24 cellular contexts compared by ENCODE assay signal in genomic region chr20:34982270-34983088, GRCh38. TPM values are rescaled to one million over a fixed set of nuclear protein-coding genes. Genes with fewer than 3 reads are reported as not detected.
DNase-seq lines count a peak whose midpoint lies in the region; ATAC-seq, FAIRE-seq and TF ChIP-seq lines count a peak whose summit lies in the region.
"Had no signal": no experiment of that assay in that cellular context is flagged by ENCODE, and none has a peak within 500 bp of the region (broad histone marks: within the 10 kb centered on the region; RNA-seq: fewer than 3 reads in every experiment).

No MANE protein-coding gene starts in this region.

- no peak overlapping the region for H3K14ac ChIP-seq in H1 (ENCODE audit: insufficient read length)

- no peak overlapping the region for H3K4ac ChIP-seq in H1 (replicated peaks; ENCODE audit: insufficient read length, low read depth, low read length)

- WGBS in H1 (ENCODE audit: extremely low coverage in 1 of 2, insufficient coverage in 1 of 2, insufficient read length in 1 of 2, insufficient replicate concordance in 2 of 2, low coverage in 1 of 2, low lambda C conversion rate in 2 of 2, missing lambda C conversion rate in 1 of 2), 2 experiments: 91% methylated on average over 21 of the region's 21 CpGs; no CpG with 5 or more reads in 1 of the 2 experiments
- 79% methylated on average over 21 of the region's 21 CpGs for WGBS in right cardiac atrium
- 66 to 75% (median 70%) methylated on average over 21 of the region's 21 CpGs for WGBS in psoas muscle, 3 donors

- no peak overlapping the region for H3K4me3 ChIP-seq in RWPE2 (ENCODE audit: severe bottlenecking)
- H3K4me3 ChIP-seq in H1 (ENCODE audit: extremely low read depth in 1 of 4, insufficient read depth in 2 of 4, low read depth in 3 of 4, low read length in 4 of 4): 0 out of 8 replicates have a peak overlapping the region, but pooled peaks of 1 of the 4 experiments have one; percentile 29
- no peak overlapping the region for H3K4me3 ChIP-seq in right cardiac atrium (ENCODE audit: low read length)
- H3K4me3 ChIP-seq in psoas muscle: no peak overlapping the region
- H3K4me3 ChIP-seq: GM23248, SJSA1 had no signal

- no peaks in the 10 kb centered on the region for H3K79me1 ChIP-seq in H1 (ENCODE audit: low read depth, low read length)

- H4K20me1 ChIP-seq in H1 (replicated peaks in 1 of 2; ENCODE audit: control insufficient read depth in 1 of 2, insufficient read depth in 2 of 2, low read length in 2 of 2): peaks cover 0 to 3% of the 10 kb centered on the region in 2 experiments

- no peak overlapping the region for H3K56ac ChIP-seq in H1 (replicated peaks; ENCODE audit: insufficient read length, low read depth, low read length)

- CTCF ChIA-PET in H1 (lab: Charles Lee; ENCODE audit: partially characterized antibody) (interaction anchor here (1.6 to 3.5 kb wide), 2 partner anchors 15 to 109 kb away, joined by 4 to 16 read pairs; no protein-coding TSS in a partner anchor), GM10248 (lab: Yijun Ruan, JAX) (no interaction called here)

- no peak overlapping the region for H3K23ac ChIP-seq in H1 (ENCODE audit: insufficient read length)

- no peak overlapping the region for H4K5ac ChIP-seq in H1 (ENCODE audit: insufficient read length, low read depth, low read length)

- H3K9me3 ChIP-seq in RWPE2 (ENCODE audit: severe bottlenecking): no peaks in the 10 kb centered on the region
- no peaks in the 10 kb centered on the region for H3K9me3 ChIP-seq in H1 (ENCODE audit: insufficient read depth in 2 of 2, low read depth in 1 of 2, low read length in 1 of 2)
- H3K9me3 ChIP-seq in right cardiac atrium (ENCODE audit: control insufficient read depth, low read length): no peaks in the 10 kb centered on the region
- no peaks in the 10 kb centered on the region for H3K9me3 ChIP-seq in psoas muscle
- H3K9me3 ChIP-seq: SJSA1 had no signal

- FAIRE-seq in H1 (lab: Jason Lieb, UNC): no peak
- FAIRE-seq: A204.1, GM12891 had no signal

- 0 out of 2 replicates have a peak overlapping the region, but pooled peaks have one; percentile 8 for H4K8ac ChIP-seq in H1 (ENCODE audit: extremely low read depth, insufficient read depth, low read length)

- H3K4me2 ChIP-seq in H1 (ENCODE audit: insufficient read depth in 1 of 2, low read depth in 2 of 2, low read length in 2 of 2): no peak overlapping the region

- no peaks in the 10 kb centered on the region for H3K79me2 ChIP-seq in H1 (ENCODE audit: control insufficient read depth in 1 of 2, insufficient read depth in 2 of 2, low read length in 2 of 2)

- H3K9ac ChIP-seq in H1 (replicated peaks in 1 of 4; ENCODE audit: extremely low read depth in 1 of 4, low read depth in 3 of 4, low read length in 3 of 4): no peak overlapping the region
- H3K9ac ChIP-seq: GM23248 had no signal

- DNase-seq in RWPE2 (ENCODE audit: low spot score) (peak; percentile 82), H1 (ENCODE audit: low read depth in 1 of 2, low spot score in 2 of 2) (no peak), right cardiac atrium (peak in 2 of 3 donors; percentile 9 to 56), psoas muscle (peak in 1 of 2 donors; percentile 48), iPS-NIHi7 (ENCODE audit: extremely low spot score) (no peak), occipital lobe (lab: John Stamatoyannopoulos, UW) (no peak), DMS 273 (lab: John Stamatoyannopoulos, UW; ENCODE audit: unreplicated experiment) (no peak), GM10248 (ENCODE audit: extremely low spot score) (no peak)
- DNase-seq: DND-41, GM23248, HCEC 1CT, KG1, NCI-H1092, NCI-H2029 treated with DMSO at 0.1 percent for 48 hours, NCI-H2171, NCI-H345, NCI-H524, NCI-H82 had no signal

- no peaks in the 10 kb centered on the region for H3K27me3 ChIP-seq in RWPE2 (ENCODE audit: insufficient read depth, poor library complexity, severe bottlenecking)
- peaks cover 0 to 16% (median 7%) of the 10 kb centered on the region in 4 experiments; a peak in 3 of 7 replicates for H3K27me3 ChIP-seq in H1 (replicated peaks in 1 of 4; ENCODE audit: control insufficient read depth in 3 of 4, extremely low read depth in 1 of 4, insufficient read depth in 3 of 4, low read length in 3 of 4)
- no peaks in the 10 kb centered on the region for H3K27me3 ChIP-seq in right cardiac atrium (ENCODE audit: control insufficient read depth, insufficient read depth)
- no peaks in the 10 kb centered on the region for H3K27me3 ChIP-seq in psoas muscle (ENCODE audit: insufficient read depth in 3 of 3, low read length in 2 of 3)

- H3K36me3 ChIP-seq in RWPE2 (ENCODE audit: low read depth): no peaks in the 10 kb centered on the region
- H3K36me3 ChIP-seq in H1 (ENCODE audit: control insufficient read depth in 2 of 4, insufficient read depth in 4 of 4, low read length in 3 of 4): no peaks in the 10 kb centered on the region
- no peaks in the 10 kb centered on the region for H3K36me3 ChIP-seq in psoas muscle (ENCODE audit: insufficient read depth in 1 of 2, low read depth in 1 of 2)
- H3K36me3 ChIP-seq: SJSA1 had no signal

- peaks cover 4% of the 10 kb centered on the region; the same call in 1 of the 2 replicates for H3K23me2 ChIP-seq in H1 (ENCODE audit: low read depth, low read length)

- no peak overlapping the region for H2BK120ac ChIP-seq in H1 (replicated peaks; ENCODE audit: low read depth, low read length)

- ATAC-seq in RWPE2 (ENCODE audit: low read depth) (no peak), right cardiac atrium (no peak), psoas muscle (no peak)
- ATAC-seq: Panc1 had no signal

- TF ChIP-seq EP300 in H1 (IDR thresholded peaks at IDR 0.05; ENCODE audit: borderline replicate concordance in 1 of 2, low read depth in 2 of 2, low read length in 2 of 2): no peak

- intact Hi-C loops in right cardiac atrium (cut with DNase I): no loop called here
- intact Hi-C loops in psoas muscle (cut with DNase I): no loop called here

- POLR2A ChIA-PET in H1 (lab: Charles Lee; ENCODE audit: partially characterized antibody): no interaction called here
- POLR2A ChIA-PET in GM10248 (lab: Yijun Ruan, JAX): no interaction called here

- no peak overlapping the region for H2BK15ac ChIP-seq in H1 (ENCODE audit: low read length)

- H3K27ac ChIP-seq in RWPE2 (ENCODE audit: poor library complexity, severe bottlenecking) (no peak overlapping the region), H1 (ENCODE audit: low read depth, low read length) (no peak overlapping the region), right cardiac atrium (ENCODE audit: low read length) (peak overlapping the region; percentile 19), psoas muscle (peak overlapping the region; percentile 71)
- H3K27ac ChIP-seq: GM23248, HL-60, SJSA1 had no signal

- H3K4me1 ChIP-seq in RWPE2 (ENCODE audit: insufficient read depth, poor library complexity, severe bottlenecking) (no peaks in the 10 kb centered on the region), H1 (replicated peaks in 1 of 4; ENCODE audit: control insufficient read depth in 3 of 4, insufficient read depth in 4 of 4, low read length in 3 of 4) (peaks cover 0 to 49% (median 27%) of the 10 kb centered on the region in 4 experiments; a peak in 6 of 7 replicates), right cardiac atrium (ENCODE audit: control insufficient read depth, insufficient read depth, low read length) (no peaks in the 10 kb centered on the region), psoas muscle (peaks cover 30% of the 10 kb centered on the region)
- H3K4me1 ChIP-seq: SJSA1 had no signal

- TF ChIP-seq CTCF in RWPE2 (IDR thresholded peaks at IDR 0.05; ENCODE audit: poor library complexity, severe bottlenecking) (no peak), H1 (IDR thresholded peaks at IDR 0.05; ENCODE audit: control extremely low read depth in 1 of 3, insufficient read depth in 1 of 3, low read depth in 1 of 3, low read length in 3 of 3) (no peak), psoas muscle (IDR thresholded peaks at IDR 0.05) (no peak), GM10248 (IDR thresholded peaks at IDR 0.05; ENCODE audit: control extremely low read depth, extremely low read depth, low read depth, missing control alignments) (no peak)

- no peak overlapping the region for H4K91ac ChIP-seq in H1 (replicated peaks; ENCODE audit: insufficient read length, low read length)

- no peak for TF ChIP-seq POLR2A in H1 (IDR thresholded peaks at IDR 0.05; ENCODE audit: control extremely low read depth in 1 of 2, low read depth in 2 of 2, low read length in 2 of 2)

- H2BK5ac ChIP-seq in H1 (ENCODE audit: low read depth, low read length): no peak overlapping the region; the same call in 1 of the 2 replicates

- no peak overlapping the region for H2BK12ac ChIP-seq in H1 (ENCODE audit: low read depth, low read length)

- TF ChIP-seq RAD21 in H1 (IDR thresholded peaks at IDR 0.05 in 1 of 2, conservative IDR thresholded peaks at IDR 0.05 in 1 of 2; ENCODE audit: low read depth in 2 of 2, low read length in 2 of 2): no peak

- no peak overlapping the region for H2AK5ac ChIP-seq in H1 (ENCODE audit: low read depth, low read length)

- H3K18ac ChIP-seq in H1 (ENCODE audit: extremely low read depth, low read length): no peak overlapping the region; the same call in 1 of the 2 replicates

- H2BK20ac ChIP-seq in H1 (ENCODE audit: low read length): no peak overlapping the region

- no peak overlapping the region for H2AFZ ChIP-seq in H1 (ENCODE audit: low read length)
- H2AFZ ChIP-seq: GM23248 had no signal

RNA-seq across cellular contexts. Expression of gene MYH7B, which starts 26.8 kb away (rescaled TPM):
- 0.30 and 0.69 TPM in 2 replicates for total RNA-seq in H1 (2021; fragmentation: NEBNext Ultra II Directional; extraction: Animal tissue kit (Norgen Biotek cat#: 25700))
- polyA plus RNA-seq in H1 (2011; rRNA removed): 0.15 and 0.25 TPM in 2 replicates
- polyA plus RNA-seq in H1 (2011; cell fraction: cytosol; rRNA removed): 0.25 TPM
- 1.9 TPM for polyA plus RNA-seq in H1 (2011; cell fraction: nucleus; rRNA removed)
- 0.10 to 1.1 TPM (median 0.71 TPM) in 4 replicates for polyA plus RNA-seq in H1 (2012, experiment 1 of 2)
- 0.03 TPM for polyA plus RNA-seq in H1 (2012, experiment 2 of 2)
- 0.20 TPM for polyA plus RNA-seq in H1 (2013, experiment 1 of 2)
- polyA plus RNA-seq in H1 (2013, experiment 2 of 2): 0.24 TPM
- polyA minus RNA-seq in H1 (2011; rRNA and poly(A)+ RNA removed): 0.10 and 0.32 TPM in 2 replicates
- not detected for polyA minus RNA-seq in H1 (2011; cell fraction: cytosol; rRNA and poly(A)+ RNA removed)
- 0.60 TPM for polyA minus RNA-seq in H1 (2011; cell fraction: nucleus; rRNA and poly(A)+ RNA removed)
- 100 to 1,000 TPM in 2 of 4 donors, 10 to 100 TPM in 2; 43.3 to 134 (median 99.2) TPM for total RNA-seq in right cardiac atrium
- 125 TPM for polyA plus RNA-seq in right cardiac atrium
- total RNA-seq in psoas muscle: 100 to 1,000 TPM in 1 of 4 donors, 10 to 100 TPM in 3; 10.6 to 101 (median 22.1) TPM
- polyA plus RNA-seq in psoas muscle: 10 to 100 TPM in 1 of 3 donors, 1 to 10 TPM in 2; 5.7 to 15.0 (median 6.4) TPM
- total RNA-seq in occipital lobe: under 0.01 TPM
- total RNA-seq: SJSA1 had no signal
- polyA plus RNA-seq: CD14-positive monocyte had no signal

RNA-seq across cellular contexts. Expression of gene GSS, which starts 26.9 kb away (rescaled TPM):
- total RNA-seq in H1 (2021; fragmentation: NEBNext Ultra II Directional; extraction: Animal tissue kit (Norgen Biotek cat#: 25700)): 29.4 and 34.6 TPM in 2 replicates
- polyA plus RNA-seq in H1 (2011; rRNA removed): 43.2 and 46.4 TPM in 2 replicates
- 57.0 TPM for polyA plus RNA-seq in H1 (2011; cell fraction: cytosol; rRNA removed)
- 110 TPM for polyA plus RNA-seq in H1 (2011; cell fraction: nucleus; rRNA removed)
- 32.9 to 43.7 TPM (median 40.4 TPM) in 4 replicates for polyA plus RNA-seq in H1 (2012, experiment 1 of 2)
- polyA plus RNA-seq in H1 (2012, experiment 2 of 2): 41.7 TPM
- 28.0 TPM for polyA plus RNA-seq in H1 (2013, experiment 1 of 2)
- 24.7 TPM for polyA plus RNA-seq in H1 (2013, experiment 2 of 2)
- polyA minus RNA-seq in H1 (2011; rRNA and poly(A)+ RNA removed): 47.2 and 47.6 TPM in 2 replicates
- polyA minus RNA-seq in H1 (2011; cell fraction: cytosol; rRNA and poly(A)+ RNA removed): 15.7 TPM
- 35.8 TPM for polyA minus RNA-seq in H1 (2011; cell fraction: nucleus; rRNA and poly(A)+ RNA removed)
- 10 to 100 TPM; 23.6 to 32.6 (median 26.3) TPM for total RNA-seq in right cardiac atrium
- polyA plus RNA-seq in right cardiac atrium: 37.7 TPM
- 10 to 100 TPM; 21.5 to 36.6 (median 26.6) TPM for total RNA-seq in psoas muscle
- 10 to 100 TPM; 14.5 to 26.9 (median 24.5) TPM for polyA plus RNA-seq in psoas muscle
- total RNA-seq in occipital lobe: 41.5 TPM

Comparison
In these comparisons a context has a peak if more than half of its experiments do, and no peak if none do; other contexts are left out.
1. DNase-seq: peak in RWPE2 (single experiment) and right cardiac atrium (2 of 3); none in H1 (0 of 2), iPS-NIHi7 (single experiment), occipital lobe (single experiment), DMS 273 (single experiment) and GM10248 (single experiment).
2. H3K27ac ChIP-seq: peak in right cardiac atrium (single experiment) and psoas muscle (single experiment); none in RWPE2 (single experiment) and H1 (single experiment).